Comparison of ENCODE assay signal across 8 cellular contexts in genomic region chr3:179651687-179652466, GRCh38. TPM values are rescaled to one million over a fixed set of nuclear protein-coding genes. Genes with fewer than 3 reads are reported as not detected.
DNase-seq lines count a peak whose midpoint lies in the region; ATAC-seq and TF ChIP-seq lines count a peak whose summit lies in the region.

No MANE protein-coding gene starts in this region.

- ATAC-seq in lung (ENCODE audit: insufficient read depth, low FRiP score) (no peak), GM21526 (IDR thresholded peaks at IDR 0.05; ENCODE audit: low FRiP score, unreplicated experiment) (no peak), HG03521 (IDR thresholded peaks at IDR 0.05; ENCODE audit: unreplicated experiment) (no peak)

- TF ChIP-seq POLR2A in uterus (IDR thresholded peaks at IDR 0.05): no peak

- TF ChIP-seq CTCF in cardiac muscle cell (IDR thresholded peaks at IDR 0.05; ENCODE audit: low read depth, low read length) (no peak), ascending aorta (IDR thresholded peaks at IDR 0.05) (no peak), lung (IDR thresholded peaks at IDR 0.05; ENCODE audit: control extremely low read depth, extremely low read depth) (no peak), uterus (IDR thresholded peaks at IDR 0.05) (no peak)

- H3K4me1 ChIP-seq in cardiac muscle cell (ENCODE audit: low read depth) (peaks cover 14% of the 10 kb centered on the region), ascending aorta (no peaks in the 10 kb centered on the region), lung (ENCODE audit: control insufficient read depth in 2 of 2, insufficient read depth in 2 of 2, low read length in 2 of 2) (peaks cover 1 to 4% of the 10 kb centered on the region in 2 donors), uterus (no peaks in the 10 kb centered on the region)

- H3K27ac ChIP-seq in cardiac muscle cell: peak overlapping the region; percentile 96
- H3K27ac ChIP-seq in ascending aorta: peak overlapping the region; percentile 88 to 92
- H3K27ac ChIP-seq in lung (ENCODE audit: low read depth in 1 of 2, low read length in 1 of 2): peak overlapping the region; percentile 86 to 93
- H3K27ac ChIP-seq in uterus: peak overlapping the region; percentile 96 to 97

- DNase-seq in cardiac muscle cell (ENCODE audit: low read depth in 1 of 2, low spot score in 1 of 2) (no peak), cardiac septum (ENCODE audit: low spot score) (no peak), ascending aorta (ENCODE audit: low spot score in 2 of 2) (no peak), lung (ENCODE audit: low spot score) (no peak), uterus (no peak), dermis blood vessel endothelial cell (no peak)

- peak overlapping the region; percentile 84 for H3K4me3 ChIP-seq in cardiac muscle cell
- peak overlapping the region; percentile 90 for H3K4me3 ChIP-seq in ascending aorta
- no peak overlapping the region for H3K4me3 ChIP-seq in lung
- H3K4me3 ChIP-seq in uterus: peak overlapping the region; percentile 86 to 89

- intact Hi-C loops in cardiac septum (cut with DNase I): loop anchor here (5.0 kb wide), 3 partner anchors 45 to 85 kb away; no protein-coding TSS in a partner anchor
- intact Hi-C loops in ascending aorta (cut with DNase I): loop anchor here (2.0 to 10.0 kb wide), 4 partner anchors 47 to 467 kb away; partner anchors contain the start of genes ACTL6A, MRPL47, NDUFB5 and ZNF639
- intact Hi-C loops in uterus (cut with DNase I; ENCODE audit: low total_unique reads): no loop called here

- H3K9me3 ChIP-seq in cardiac muscle cell (ENCODE audit: low read depth): no peaks in the 10 kb centered on the region
- H3K9me3 ChIP-seq in ascending aorta: no peaks in the 10 kb centered on the region
- H3K9me3 ChIP-seq in lung (ENCODE audit: control insufficient read depth in 2 of 2, insufficient read depth in 1 of 2, low read length in 1 of 2): no peaks in the 10 kb centered on the region
- H3K9me3 ChIP-seq in uterus: no peaks in the 10 kb centered on the region

- 46 to 50% methylated on average over 11 of the region's 11 CpGs for WGBS in lung, 2 donors

- no peaks in the 10 kb centered on the region for H3K36me3 ChIP-seq in cardiac muscle cell
- no peaks in the 10 kb centered on the region for H3K36me3 ChIP-seq in ascending aorta
- H3K36me3 ChIP-seq in lung (ENCODE audit: control insufficient read depth in 2 of 2, insufficient read depth in 2 of 2, low read length in 2 of 2): no peaks in the 10 kb centered on the region
- no peaks in the 10 kb centered on the region for H3K36me3 ChIP-seq in uterus

- H3K27me3 ChIP-seq in cardiac muscle cell (no peaks in the 10 kb centered on the region), ascending aorta (no peaks in the 10 kb centered on the region), lung (ENCODE audit: control insufficient read depth, insufficient read depth) (no peaks in the 10 kb centered on the region), uterus (no peaks in the 10 kb centered on the region)

RNA-seq across cellular contexts. Expression of gene USP13, which starts 1.0 kb away (rescaled TPM):
- 28.6 and 30.6 TPM in 2 replicates for total RNA-seq in cardiac muscle cell
- polyA plus RNA-seq in cardiac muscle cell: 31.1 and 54.7 TPM in 2 replicates
- 128 TPM for total RNA-seq in cardiac septum
- total RNA-seq in ascending aorta: 3.1 TPM
- total RNA-seq in lung: 10 to 100 TPM; 14.9 to 25.2 TPM
- 1 to 10 TPM; 4.3 to 5.9 TPM for polyA plus RNA-seq in lung
- 10 to 100 TPM; 17.4 to 19.8 (median 18.2) TPM for total RNA-seq in uterus
- 30.5 and 52.0 TPM in 2 replicates for total RNA-seq in dermis blood vessel endothelial cell

RNA-seq across cellular contexts. Expression of gene NDUFB5, which starts 47.3 kb away (rescaled TPM):
- total RNA-seq in cardiac muscle cell (140 and 174 TPM in 2 replicates), cardiac septum (258 TPM), ascending aorta (22.4 TPM), lung (100 to 1,000 TPM in 1 of 2 donors, 10 to 100 TPM in 1; 72.1 to 149 TPM), uterus (100 to 1,000 TPM in 1 of 4 donors, 10 to 100 TPM in 3; 23.1 to 107 (median 60.3) TPM), dermis blood vessel endothelial cell (92.3 and 152 TPM in 2 replicates)
- polyA plus RNA-seq in cardiac muscle cell (309 and 317 TPM in 2 replicates), lung (10 to 100 TPM; 44.8 to 74.3 TPM)

RNA-seq across cellular contexts. Expression of gene MRPL47, which starts 47.4 kb away (rescaled TPM):
- total RNA-seq in cardiac muscle cell (32.0 and 41.6 TPM in 2 replicates), cardiac septum (47.5 TPM), ascending aorta (41.1 TPM), lung (10 to 100 TPM; 24.3 to 24.8 TPM), uterus (10 to 100 TPM; 15.6 to 34.8 (median 31.5) TPM), dermis blood vessel endothelial cell (30.1 and 36.1 TPM in 2 replicates)
- polyA plus RNA-seq in cardiac muscle cell (75.1 and 106 TPM in 2 replicates), lung (10 to 100 TPM; 32.9 to 92.8 TPM)
